Comparison of ENCODE assay signal across 8 cellular contexts in genomic region chr9:76562511-76562911, GRCh38.
DNase-seq lines count a peak whose midpoint lies in the region; ATAC-seq, FAIRE-seq and TF ChIP-seq lines count a peak whose summit lies in the region.

No MANE protein-coding gene starts in this region.

- peaks cover 0 to 1% of the 10 kb centered on the region in 2 donors for H3K9me3 ChIP-seq in lung (ENCODE audit: control insufficient read depth in 2 of 2, insufficient read depth in 1 of 2, low read length in 1 of 2)

- H3K27ac ChIP-seq in lung (ENCODE audit: low read depth in 1 of 2, low read length in 1 of 2) = no peak overlapping the region

- no peaks in the 10 kb centered on the region for H3K27me3 ChIP-seq in lung (ENCODE audit: control insufficient read depth, insufficient read depth)

- FAIRE-seq in RCC 7860 (lab: Jason Lieb, UNC) = peak; percentile 87

- DNase-seq in RCC 7860 (ENCODE audit: low spot score) (peak; percentile 56), lung (ENCODE audit: low spot score) (no peak), D341Med (ENCODE audit: low spot score) (no peak), LoVo (ENCODE audit: low spot score) (no peak)
- DNase-seq in stimulated activated CD4-positive, alpha-beta T cell treated with anti-CD3 and anti-CD28 coated beads, Interleukin-12 subunit alpha, Interleukin-12 subunit beta, amount 100 ng/mL, for 4 hours = no peak

- no peak for TF ChIP-seq CTCF in lung (IDR thresholded peaks at IDR 0.05; ENCODE audit: control extremely low read depth, extremely low read depth)

- no peaks in the 10 kb centered on the region for H3K36me3 ChIP-seq in lung (ENCODE audit: control insufficient read depth in 2 of 2, insufficient read depth in 2 of 2, low read length in 2 of 2)

- no peaks in the 10 kb centered on the region for H3K4me1 ChIP-seq in lung (ENCODE audit: control insufficient read depth in 2 of 2, insufficient read depth in 2 of 2, low read length in 2 of 2)

- ATAC-seq in GM18868 (IDR thresholded peaks at IDR 0.05; ENCODE audit: unreplicated experiment) (peak; percentile 82), HG02870 (IDR thresholded peaks at IDR 0.05; ENCODE audit: unreplicated experiment) (peak; percentile 81), lung (ENCODE audit: insufficient read depth, low FRiP score) (peak; percentile 71), HG02840 (IDR thresholded peaks at IDR 0.05; ENCODE audit: low FRiP score, unreplicated experiment) (no peak)

- H3K4me3 ChIP-seq in lung = no peak overlapping the region
